Comparison of ENCODE assay signal across 20 cellular contexts in genomic region chr15:75644376-75644775, GRCh38. TPM values are rescaled to one million over a fixed set of nuclear protein-coding genes. Genes with fewer than 3 reads are reported as not detected.
A peak's percentile ranks its signal among the peaks of the same experiment; 100 is the strongest.
DNase-seq lines count a peak whose midpoint lies in the region; ATAC-seq, FAIRE-seq and TF ChIP-seq lines count a peak whose summit lies in the region.
"Had no signal": no experiment of that assay in that cellular context is flagged by ENCODE, and none has a peak within 500 bp of the region (broad histone marks: within the 10 kb centered on the region; RNA-seq: fewer than 3 reads in every experiment).

No MANE protein-coding gene starts in this region.

- no peak overlapping the region for H3K9ac ChIP-seq in IMR-90 (ENCODE audit: low read depth, low read length)
- no peak overlapping the region for H3K9ac ChIP-seq in astrocyte (ENCODE audit: low read length)
- H3K9ac ChIP-seq: BLaER1 had no signal

- peak overlapping the region; percentile 23; the same call in 1 of the 2 replicates for H3K23ac ChIP-seq in IMR-90 (ENCODE audit: low read depth, low read length)

- H3K27ac Mint-ChIP-seq in astrocyte (ENCODE audit: unreplicated experiment) (no peak overlapping the region), nephron (peak overlapping the region in 1 of 3 experiments; percentile 47)
- H3K27ac Mint-ChIP-seq: CD8-positive, alpha-beta T cell; H9 had no signal

- H3K4me1 ChIP-seq in IMR-90 (ENCODE audit: control insufficient read depth, insufficient read depth, low read length): peaks cover 10% of the 10 kb centered on the region
- H3K4me1 ChIP-seq in astrocyte (ENCODE audit: insufficient read depth, low read length): peaks cover 28% of the 10 kb centered on the region

- WGBS in IMR-90 (ENCODE audit: extremely low coverage in 2 of 2, insufficient read length in 1 of 2), 2 experiments: no CpG with 5 or more reads among the region's 2 CpGs

- TF ChIP-seq RAD21 in IMR-90 (IDR thresholded peaks at IDR 0.05; ENCODE audit: low read length): no peak

- in situ Hi-C loops in IMR-90 (cut with MboI; ENCODE audit: low sequenced_read_pairs): no loop called here

- no peak for TF ChIP-seq CTCF in IMR-90 (conservative IDR thresholded peaks at IDR 0.05; ENCODE audit: low read depth, low read length)
- no peak for TF ChIP-seq CTCF in astrocyte (IDR thresholded peaks at IDR 0.05; ENCODE audit: insufficient read depth, low read depth, low read length)
- TF ChIP-seq CTCF in nephron (IDR thresholded peaks at IDR 0.05; ENCODE audit: unreplicated experiment in 3 of 3): no peak

- no peak for TF ChIP-seq POLR2A in IMR-90 (IDR thresholded peaks at IDR 0.05; ENCODE audit: low read depth, low read length)

- H3K36me3 Mint-ChIP-seq in astrocyte (ENCODE audit: low read depth, unreplicated experiment): peaks cover 5% of the 10 kb centered on the region
- H3K36me3 Mint-ChIP-seq in nephron (ENCODE audit: low read depth): no peaks in the 10 kb centered on the region

- H3K14ac ChIP-seq in IMR-90 (replicated peaks; ENCODE audit: low read depth, low read length): no peak overlapping the region

- no peak overlapping the region for H2AK9ac ChIP-seq in IMR-90 (replicated peaks; ENCODE audit: low read depth, low read length, poor library complexity)

- no peak for FAIRE-seq in astrocyte (lab: Jason Lieb, UNC)
- FAIRE-seq: A549 had no signal

- H3K4me1 Mint-ChIP-seq in astrocyte (ENCODE audit: low read depth, unreplicated experiment): peaks cover 21% of the 10 kb centered on the region
- peaks cover 17% of the 10 kb centered on the region for H3K4me1 Mint-ChIP-seq in nephron

- no peak overlapping the region for H3K56ac ChIP-seq in IMR-90 (ENCODE audit: extremely low read depth, insufficient read depth, low read length)

- peaks cover 8% of the 10 kb centered on the region; the same call in 1 of the 2 replicates for H3K9me1 ChIP-seq in IMR-90 (ENCODE audit: insufficient read depth, low read length)

- no peak overlapping the region for H2BK5ac ChIP-seq in IMR-90 (ENCODE audit: low read depth, low read length, poor library complexity, severe bottlenecking)

- POLR2A ChIA-PET in IMR-90 (lab: Charles Lee; ENCODE audit: unreplicated experiment): no interaction called here

- H3K27me3 Mint-ChIP-seq in astrocyte (ENCODE audit: low read depth, unreplicated experiment) (no peaks in the 10 kb centered on the region), nephron (ENCODE audit: low read depth) (peaks cover 6% of the 10 kb centered on the region)

- intact Hi-C loops in IMR-90 (cut with micrococcal nuclease): no loop called here

- H2AFZ ChIP-seq in IMR-90 (replicated peaks; ENCODE audit: low read length, poor library complexity) (no peak overlapping the region), astrocyte (ENCODE audit: low read depth, low read length) (no peak overlapping the region)

- H3K9me3 Mint-ChIP-seq in astrocyte (ENCODE audit: unreplicated experiment) (no peaks in the 10 kb centered on the region), nephron (no peaks in the 10 kb centered on the region)
- H3K9me3 Mint-ChIP-seq: CD8-positive, alpha-beta T cell; H9 had no signal

- H3K27ac ChIP-seq in IMR-90 (ENCODE audit: insufficient read depth, low read length) (no peak overlapping the region), astrocyte (ENCODE audit: low read depth, low read length) (no peak overlapping the region)
- H3K27ac ChIP-seq: A549, BLaER1 had no signal

- H3K36me3 ChIP-seq in IMR-90 (ENCODE audit: control insufficient read depth, insufficient read depth, low read length) (peaks cover 1% of the 10 kb centered on the region; the same call in 1 of the 2 replicates), astrocyte (ENCODE audit: insufficient read depth, low read length) (no peaks in the 10 kb centered on the region)
- H3K36me3 ChIP-seq: BLaER1 had no signal

- dilution Hi-C loops in IMR-90 (cut with HindIII; ENCODE audit: low sequenced_read_pairs, unreplicated experiment): no loop called here

- peaks cover 33% of the 10 kb centered on the region for H3K79me2 ChIP-seq in astrocyte (ENCODE audit: insufficient read depth, low read length)

- H3K18ac ChIP-seq in IMR-90 (ENCODE audit: low read depth, low read length): no peak overlapping the region

- no peak overlapping the region; a peak in 1 of 4 replicates for H4K8ac ChIP-seq in IMR-90 (ENCODE audit: low read depth in 2 of 2, low read length in 2 of 2)

- no peak overlapping the region for H4K91ac ChIP-seq in IMR-90 (ENCODE audit: insufficient read depth, low read depth, low read length)

- peak overlapping the region; percentile 30 for H3K4me3 Mint-ChIP-seq in astrocyte (ENCODE audit: unreplicated experiment)
- peak overlapping the region; percentile 32 to 63 (median 59) for H3K4me3 Mint-ChIP-seq in nephron
- H3K4me3 Mint-ChIP-seq: CD8-positive, alpha-beta T cell; H9 had no signal

- H4K5ac ChIP-seq in IMR-90 (ENCODE audit: low read depth, low read length): no peak overlapping the region

- no peak overlapping the region for H2BK15ac ChIP-seq in IMR-90 (ENCODE audit: low read depth, low read length)

- H2BK120ac ChIP-seq in IMR-90 (ENCODE audit: low read depth, low read length): peak overlapping the region; percentile 2; the same call in 1 of the 2 replicates

- H4K20me1 ChIP-seq in IMR-90 (ENCODE audit: insufficient read depth, low read length) (peaks cover 10% of the 10 kb centered on the region), astrocyte (ENCODE audit: insufficient read depth, low read length) (peaks cover 11% of the 10 kb centered on the region)

- H3K27me3 ChIP-seq in IMR-90 (ENCODE audit: control insufficient read depth, insufficient read depth, low read length) (no peaks in the 10 kb centered on the region), astrocyte (ENCODE audit: insufficient read depth, low read length) (no peaks in the 10 kb centered on the region)
- H3K27me3 ChIP-seq: BLaER1 had no signal

- H3K4me3 ChIP-seq in IMR-90 (ENCODE audit: insufficient read depth, low read depth, low read length) (no peak overlapping the region), astrocyte (ENCODE audit: insufficient read depth, low read depth, low read length) (no peak overlapping the region)
- H3K4me3 ChIP-seq: A549, BLaER1 had no signal

- CTCF ChIA-PET in IMR-90 (lab: Yijun Ruan, JAX): no interaction called here

- H3K9me3 ChIP-seq in IMR-90 (ENCODE audit: control insufficient read depth, insufficient read depth, low read length): no peaks in the 10 kb centered on the region
- no peaks in the 10 kb centered on the region for H3K9me3 ChIP-seq in astrocyte (ENCODE audit: insufficient read depth, low read depth, low read length)
- H3K9me3 ChIP-seq: A549, BLaER1 had no signal

- no TSS peak for BruUV-seq in IMR-90 (replicated peaks; lab: Mats Ljungman, UMichigan)

- H3K4me2 ChIP-seq in IMR-90 (ENCODE audit: low read depth, low read length): no peak overlapping the region
- peak overlapping the region; percentile 0 for H3K4me2 ChIP-seq in astrocyte (ENCODE audit: low read length)
- H3K4me2 ChIP-seq: A549, BLaER1 had no signal

- H3K4ac ChIP-seq in IMR-90 (ENCODE audit: low read depth, low read length): no peak overlapping the region

- H3K79me1 ChIP-seq in IMR-90 (ENCODE audit: low read depth in 1 of 2, low read length in 2 of 2): peaks cover 23 to 46% of the 10 kb centered on the region in 2 experiments

- no peak for ATAC-seq in IMR-90 (ENCODE audit: low read depth)
- no peak for ATAC-seq in GM21825 (IDR thresholded peaks at IDR 0.05; ENCODE audit: unreplicated experiment)
- no peak for ATAC-seq in GM21737 (IDR thresholded peaks at IDR 0.05; ENCODE audit: unreplicated experiment)
- ATAC-seq in HG03460 (IDR thresholded peaks at IDR 0.05; ENCODE audit: unreplicated experiment): no peak
- ATAC-seq: A549; CD8-positive, alpha-beta T cell; SK-N-SH treated with all-trans-retinoic acid at 6 μM for 48 hours had no signal

- peak overlapping the region; percentile 47; the same call in 1 of the 2 replicates for H2AK5ac ChIP-seq in IMR-90 (ENCODE audit: low read depth, low read length)

- H2BK20ac ChIP-seq in IMR-90 (ENCODE audit: low read depth, low read length): no peak overlapping the region

- peak; percentile 43 for DNase-seq in Daoy (ENCODE audit: low read depth)
- DNase-seq in IMR-90: peak; percentile 55
- DNase-seq in astrocyte (ENCODE audit: low read depth): no peak
- no peak for DNase-seq in amniotic stem cell (lab: John Stamatoyannopoulos, UW)
- DNase-seq: Calu3; CD8-positive, alpha-beta T cell; H9; KBM-7; MV-4-11; NCI-H1694 treated with DMSO at 0.1 percent for 48 hours; NCI-H510A treated with DMSO at 0.1 percent for 48 hours; NCI-H774; SIG-M5 had no signal

TF ChIP-seq in IMR-90, 13 proteins besides CTCF, POLR2A, EP300 and RAD21 (continues in another document):
- no peak for TF ChIP-seq MAFK (IDR thresholded peaks at IDR 0.05; ENCODE audit: low read depth, low read length)
- no peak for TF ChIP-seq MXI1 (IDR thresholded peaks at IDR 0.05; ENCODE audit: borderline replicate concordance, low read depth, low read length)
- no peak for TF ChIP-seq SMC3 (IDR thresholded peaks at IDR 0.05; ENCODE audit: low read depth, low read length)
- no peak for TF ChIP-seq NFE2L2 (IDR thresholded peaks at IDR 0.05; ENCODE audit: low read depth, low read length)
- no peak for TF ChIP-seq RCOR1 (IDR thresholded peaks at IDR 0.05; ENCODE audit: insufficient replicate concordance, low read length)
- TF ChIP-seq FOS (IDR thresholded peaks at IDR 0.05; ENCODE audit: low read depth, low read length): no peak
- TF ChIP-seq CEBPB (IDR thresholded peaks at IDR 0.05; ENCODE audit: low read depth, low read length): no peak
- TF ChIP-seq CHD1 (IDR thresholded peaks at IDR 0.05; ENCODE audit: low read depth, low read length): no peak

RNA-seq across cellular contexts. Expression of gene SNX33, which starts 3.3 kb away (rescaled TPM):
- total RNA-seq in Daoy (2014; rRNA removed; shearing (Covaris generic)): 7.1 and 7.8 TPM in 2 replicates
- 11.9 and 12.7 TPM in 2 replicates for total RNA-seq in IMR-90 (2012; rRNA removed)
- 12.5 and 14.6 TPM in 2 replicates for polyA plus RNA-seq in IMR-90 (2012; rRNA removed)
- polyA plus RNA-seq in IMR-90 (2012; cell fraction: cytosol; rRNA removed): 5.1 and 11.2 TPM in 2 replicates
- 27.3 and 29.8 TPM in 2 replicates for polyA plus RNA-seq in IMR-90 (2012; cell fraction: nucleus; rRNA removed; ENCODE audit: low replicate concordance)
- 22.3 and 25.6 TPM in 2 replicates for total RNA-seq in astrocyte

RNA-seq across cellular contexts. Expression of gene IMP3, which starts 4.4 kb away (rescaled TPM):
- 115 and 126 TPM in 2 replicates for total RNA-seq in Daoy (2014; rRNA removed; shearing (Covaris generic))
- total RNA-seq in IMR-90 (2012; rRNA removed) (42.1 and 84.7 TPM in 2 replicates), astrocyte (43.9 and 48.4 TPM in 2 replicates)
- 55.6 and 59.3 TPM in 2 replicates for polyA plus RNA-seq in IMR-90 (2012; rRNA removed)
- polyA plus RNA-seq in IMR-90 (2012; cell fraction: cytosol; rRNA removed): 111 and 209 TPM in 2 replicates
- polyA plus RNA-seq in IMR-90 (2012; cell fraction: nucleus; rRNA removed; ENCODE audit: low replicate concordance): 38.5 and 123 TPM in 2 replicates

RNA-seq across cellular contexts. Expression of gene SNUPN, which starts 18.9 kb away (rescaled TPM):
- 36.0 and 41.4 TPM in 2 replicates for total RNA-seq in Daoy (2014; rRNA removed; shearing (Covaris generic))
- total RNA-seq in IMR-90 (2012; rRNA removed): 23.8 and 28.6 TPM in 2 replicates
- 21.8 and 24.1 TPM in 2 replicates for polyA plus RNA-seq in IMR-90 (2012; rRNA removed)
- 12.3 and 20.2 TPM in 2 replicates for polyA plus RNA-seq in IMR-90 (2012; cell fraction: cytosol; rRNA removed)
- 6.1 and 17.3 TPM in 2 replicates for polyA plus RNA-seq in IMR-90 (2012; cell fraction: nucleus; rRNA removed; ENCODE audit: low replicate concordance)
- total RNA-seq in astrocyte: 15.9 and 17.0 TPM in 2 replicates

Comparison
In these comparisons a context has a peak if more than half of its experiments do, and no peak if none do; other contexts are left out.
1. DNase-seq: peak in Daoy (single experiment) and IMR-90 (single experiment); none in astrocyte (single experiment) and amniotic stem cell (single experiment).